22 cellular contexts compared by ENCODE assay signal in the genomic region with DNA sequence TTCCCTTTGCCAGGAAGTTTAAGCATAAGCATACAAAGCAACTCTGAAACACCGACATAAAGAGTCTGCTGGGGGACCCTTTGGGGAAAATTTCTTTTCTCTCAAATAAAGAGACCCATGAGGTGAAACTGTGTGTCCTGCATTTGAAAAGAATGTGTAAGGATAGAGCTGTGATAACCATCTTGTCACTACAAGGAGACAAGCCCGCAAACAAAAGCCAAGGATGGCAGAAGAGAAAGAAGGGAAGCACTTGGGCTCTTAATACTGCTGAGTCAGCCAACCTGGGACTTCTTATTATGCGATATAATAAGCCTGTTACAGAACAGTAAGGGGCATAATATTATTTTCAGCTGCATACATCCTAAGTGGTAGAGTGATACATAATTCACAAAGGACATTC.
"Had no signal": no experiment of that assay in that cellular context is flagged by ENCODE, and none has a peak within 500 bp of the region (broad histone marks: within the 10 kb centered on the region; RNA-seq: fewer than 3 reads in every experiment).

No MANE protein-coding gene starts in this region.

- H3K9me3 ChIP-seq: body of pancreas, ovary, tibial nerve, vagina had no signal

- H3K27me3 ChIP-seq: body of pancreas, foreskin keratinocyte, neural progenitor cell, ovary, tibial nerve, vagina had no signal

- ATAC-seq: activated CD8-positive, alpha-beta T cell treated with anti-CD3 and anti-CD28 coated beads for 36 hours; activated naive CD4-positive, alpha-beta T cell treated with anti-CD3 and anti-CD28 coated beads, Interleukin-2, amount 50 U/mL, for 72 hours; activated T-cell treated with anti-CD3 and anti-CD28 coated beads, Interleukin-2, amount 50 U/mL, for 72 hours; body of pancreas; foreskin keratinocyte; left colon; WTC11 had no signal

- H3K4me2 ChIP-seq: neural progenitor cell had no signal

- H3K9ac ChIP-seq: neural progenitor cell had no signal

- H3K27ac ChIP-seq: body of pancreas, coronary artery, foreskin keratinocyte, neural progenitor cell, ovary had no signal

- H3K36me3 ChIP-seq: neural progenitor cell, ovary, vagina had no signal

- H2AFZ ChIP-seq: neural progenitor cell had no signal

- H3K4me3 ChIP-seq: body of pancreas, coronary artery, lung, neural progenitor cell, ovary, tibial nerve, vagina had no signal

- DNase-seq: activated CD4-positive, alpha-beta T cell treated with anti-CD3 and anti-CD28 coated beads for 48 hours; activated CD8-positive, alpha-beta memory T cell treated with anti-CD3 and anti-CD28 coated beads, Interleukin-2, amount 50 U/mL, for 48 hours; activated CD8-positive, alpha-beta T cell treated with anti-CD3 and anti-CD28 coated beads for 36 hours; activated gamma-delta T cell; activated T-cell treated with anti-CD3 and anti-CD28 coated beads, Interleukin-2, amount 50 U/mL, for 72 hours; amniotic stem cell; body of pancreas; effector CD8-positive, alpha-beta T cell; foreskin keratinocyte; head of caudate nucleus; immature natural killer cell; left colon; ovary; stimulated activated CD4-positive, alpha-beta T cell treated with anti-CD3 and anti-CD28 coated beads, Interleukin-2, amount 100 ng/mL, for 48 hours; stimulated activated naive B cell treated with anti-CD40 and anti-IgM and Interleukin-4, amounts not matched to agents 10 μg/mL and 1 μg/mL and 100 μg/mL, for 72 hours had no signal

- H3K4me1 ChIP-seq: neural progenitor cell had no signal
